Comparison of ENCODE assay signal across 8 cellular contexts in genomic region chr13:52010890-52011689, GRCh38. TPM values are rescaled to one million over a fixed set of nuclear protein-coding genes. Genes with fewer than 3 reads are reported as not detected.
DNase-seq lines count a peak whose midpoint lies in the region; ATAC-seq, FAIRE-seq and TF ChIP-seq lines count a peak whose summit lies in the region.

ATP7B (minus strand) TSS chr13:52011450; CDS start chr13:52011337, 113 bp downstream.

- no peak for TF ChIP-seq RAD21 in HCT116 (IDR thresholded peaks at IDR 0.05; ENCODE audit: low read depth)

- H3K4me2 ChIP-seq in HCT116 (ENCODE audit: low read length) (peak within 1 kb of the TSS; percentile 89), keratinocyte (ENCODE audit: control insufficient read depth, extremely low read depth, insufficient read depth, low read depth, low read length) (peak within 1 kb of the TSS; percentile 92)

- H3K9ac ChIP-seq in HCT116 (ENCODE audit: low read length) (peak within 1 kb of the TSS; percentile 67), keratinocyte (ENCODE audit: control insufficient read depth, extremely low read depth, insufficient read depth, low read length) (peak within 1 kb of the TSS; percentile 83)

- peak; percentile 28 for ATAC-seq in HCT116
- ATAC-seq in RWPE2 (ENCODE audit: low read depth), result peak; percentile 30

- POLR2A ChIA-PET in HCT116 (lab: Charles Lee), result no interaction called here

- peaks cover 34% of the 10 kb centered on the region for H3K79me2 ChIP-seq in HCT116 (ENCODE audit: insufficient read depth, low read length)
- peaks cover 37% of the 10 kb centered on the region for H3K79me2 ChIP-seq in keratinocyte (ENCODE audit: control insufficient read depth, insufficient read depth, low read length)

- FAIRE-seq in keratinocyte (lab: Jason Lieb, UNC), result no peak

- no peak within 1 kb of the TSS for H2AFZ ChIP-seq in HCT116 (ENCODE audit: low read depth, low read length, poor library complexity, severe bottlenecking)
- peak within 1 kb of the TSS; percentile 95 for H2AFZ ChIP-seq in keratinocyte (ENCODE audit: control insufficient read depth, low read length)

- H3K27ac ChIP-seq in HCT116 (ENCODE audit: low read depth, low read length) (peak within 1 kb of the TSS; percentile 44), RWPE2 (ENCODE audit: poor library complexity, severe bottlenecking) (no peak within 1 kb of the TSS), brain microvascular endothelial cell (peak within 1 kb of the TSS; percentile 82), keratinocyte (ENCODE audit: control insufficient read depth, insufficient read depth, low read length) (peak within 1 kb of the TSS; percentile 78)

- no peaks in the 10 kb centered on the region for H3K9me2 ChIP-seq in HCT116 (ENCODE audit: insufficient read depth)

- H3K4me1 ChIP-seq in HCT116 (ENCODE audit: control insufficient read depth in 1 of 2, insufficient read depth in 2 of 2, low read length in 2 of 2), result peaks cover 10 to 14% of the 10 kb centered on the region in 2 experiments
- no peaks in the 10 kb centered on the region for H3K4me1 ChIP-seq in RWPE2 (ENCODE audit: insufficient read depth, poor library complexity, severe bottlenecking)
- H3K4me1 ChIP-seq in keratinocyte (ENCODE audit: control insufficient read depth, extremely low read depth, insufficient read depth, low read length), result peaks cover 17% of the 10 kb centered on the region

- H3K4me3 ChIP-seq in HCT116 (replicated peaks in 1 of 2; ENCODE audit: low read depth in 1 of 2, low read length in 2 of 2) (peak within 1 kb of the TSS; percentile 64 to 100), RWPE2 (ENCODE audit: severe bottlenecking) (peak within 1 kb of the TSS; percentile 93), brain microvascular endothelial cell (ENCODE audit: low read depth, low read length) (peak within 1 kb of the TSS; percentile 97), keratinocyte (ENCODE audit: control insufficient read depth in 2 of 3, extremely low read depth in 1 of 3, insufficient read depth in 2 of 3, low read depth in 1 of 3, low read length in 3 of 3) (peak within 1 kb of the TSS; percentile 61 to 77 (median 64))

- H3K36me3 Mint-ChIP-seq in Calu3 (ENCODE audit: insufficient read depth, unreplicated experiment), result peaks cover 27% of the 10 kb centered on the region

- H3K9me3 Mint-ChIP-seq in Calu3 (ENCODE audit: low read depth, unreplicated experiment), result no peaks in the 10 kb centered on the region

- CTCF ChIA-PET in Calu3 (lab: Charles Lee) (no interaction called here), HCT116 (lab: Charles Lee) (no interaction called here)

- dilution Hi-C loops in keratinocyte (cut with MboI; ENCODE audit: extremely low pct_ligation_motif_present, low sequenced_read_pairs), result no loop called here

- H3K36me3 ChIP-seq in HCT116 (ENCODE audit: control insufficient read depth in 1 of 2, insufficient read depth in 2 of 2, low read length in 2 of 2) (no peaks in the 10 kb centered on the region; a peak in 1 of 4 replicates), RWPE2 (ENCODE audit: low read depth) (no peaks in the 10 kb centered on the region), brain microvascular endothelial cell (replicated peaks) (no peaks in the 10 kb centered on the region), keratinocyte (ENCODE audit: control insufficient read depth in 2 of 2, extremely low read depth in 1 of 2, insufficient read depth in 2 of 2, low read length in 2 of 2) (no peaks in the 10 kb centered on the region)

- H3K4me3 Mint-ChIP-seq in Calu3 (ENCODE audit: low read depth, unreplicated experiment), result peak within 1 kb of the TSS; percentile 91

- H3K27ac Mint-ChIP-seq in Calu3 (ENCODE audit: unreplicated experiment), result peak within 1 kb of the TSS; percentile 97

- no peak for TF ChIP-seq POLR2A in HCT116 (IDR thresholded peaks at IDR 0.05; ENCODE audit: borderline replicate concordance, extremely low read depth, insufficient read depth, insufficient read length)

- TF ChIP-seq CTCF in Calu3 (IDR thresholded peaks at IDR 0.05; ENCODE audit: unreplicated experiment), result no peak
- no peak for TF ChIP-seq CTCF in HCT116 (IDR thresholded peaks at IDR 0.05 in 2 of 3, conservative IDR thresholded peaks at IDR 0.05 in 1 of 3; ENCODE audit: borderline replicate concordance in 1 of 3, insufficient read depth in 1 of 3, low read depth in 2 of 3, low read length in 2 of 3)
- no peak for TF ChIP-seq CTCF in RWPE2 (IDR thresholded peaks at IDR 0.05; ENCODE audit: poor library complexity, severe bottlenecking)
- TF ChIP-seq CTCF in brain microvascular endothelial cell (IDR thresholded peaks at IDR 0.05; ENCODE audit: low read depth, low read length, missing control alignments), result peak; percentile 46
- no peak for TF ChIP-seq CTCF in keratinocyte (optimal IDR thresholded peaks at IDR 0.05 in 1 of 3, IDR thresholded peaks at IDR 0.05 in 1 of 3, conservative IDR thresholded peaks at IDR 0.05 in 1 of 3; ENCODE audit: extremely low read depth in 1 of 3, insufficient read depth in 2 of 3, low read length in 3 of 3)

- H3K9me3 ChIP-seq in HCT116 (ENCODE audit: control insufficient read depth in 1 of 2, insufficient read depth in 1 of 2, low read depth in 1 of 2, low read length in 2 of 2) (no peaks in the 10 kb centered on the region), RWPE2 (ENCODE audit: severe bottlenecking) (no peaks in the 10 kb centered on the region), keratinocyte (ENCODE audit: control insufficient read depth, low read depth, low read length) (no peaks in the 10 kb centered on the region)

- in situ Hi-C loops in brain microvascular endothelial cell (cut with HindIII; ENCODE audit: low pct_ligation_motif_present, low sequenced_read_pairs), result no loop called here

- H4K20me1 ChIP-seq in HCT116 (ENCODE audit: insufficient read depth) (no peaks in the 10 kb centered on the region), keratinocyte (ENCODE audit: control insufficient read depth, extremely low read depth, insufficient read depth, low read length) (peaks cover 3% of the 10 kb centered on the region)

- no peaks in the 10 kb centered on the region for H3K27me3 ChIP-seq in HCT116 (ENCODE audit: insufficient read depth, low read length)
- no peaks in the 10 kb centered on the region for H3K27me3 ChIP-seq in RWPE2 (ENCODE audit: insufficient read depth, poor library complexity, severe bottlenecking)
- no peaks in the 10 kb centered on the region for H3K27me3 ChIP-seq in brain microvascular endothelial cell (replicated peaks)
- peaks cover 10% of the 10 kb centered on the region for H3K27me3 ChIP-seq in keratinocyte (ENCODE audit: control insufficient read depth, extremely low read depth, insufficient read depth, low read length)

- peaks cover 48% of the 10 kb centered on the region for H3K27me3 Mint-ChIP-seq in Calu3 (ENCODE audit: unreplicated experiment)

- intact Hi-C loops in Calu3 (cut with micrococcal nuclease; ENCODE audit: unreplicated experiment), result no loop called here
- intact Hi-C loops in HCT116 (cut with micrococcal nuclease), result loop anchor here (5.0 kb wide), 1 partner anchor 441 kb away; the partner anchor contains the start of gene VPS36

- RAD21 ChIA-PET in HCT116 (lab: Charles Lee; ENCODE audit: low non-redundant PET in 1 of 2, low total read pairs in 2 of 2, uncharacterized antibody in 2 of 2, unreplicated experiment in 2 of 2), result no interaction called here

- H3K4me1 Mint-ChIP-seq in Calu3 (ENCODE audit: low read depth, unreplicated experiment), result peaks cover 26% of the 10 kb centered on the region

- DNase-seq in Calu3, result no peak
- DNase-seq in HCT116 (ENCODE audit: low read depth, low spot score), result no peak
- no peak for DNase-seq in RWPE2 (ENCODE audit: low spot score)
- DNase-seq in brain microvascular endothelial cell, result no peak
- no peak for DNase-seq in keratinocyte (ENCODE audit: low read depth, low spot score)
- DNase-seq in stimulated activated CD4-positive, alpha-beta T cell treated with anti-CD3 and anti-CD28 coated beads, Interleukin-2, amount 100 ng/mL, for 24 hours, result peak; percentile 16 to 36
- no peak for DNase-seq in SW 1271 (lab: John Stamatoyannopoulos, UW)
- no peak for DNase-seq in NCI-H345 treated with DMSO at 0.1 percent for 48 hours (lab: John Stamatoyannopoulos, UW; ENCODE audit: unreplicated experiment)

- BruUV-seq in Calu3 (replicated peaks; lab: Mats Ljungman, UMichigan) (TSS peak; percentile 38), HCT116 (replicated peaks; lab: Mats Ljungman, UMichigan) (no TSS peak)

- no peaks in the 10 kb centered on the region for H3K9me1 ChIP-seq in keratinocyte (ENCODE audit: control insufficient read depth, extremely low read depth, insufficient read depth, low read length)

TF ChIP-seq in HCT116, 20 proteins besides CTCF, POLR2A, EP300 and RAD21 (continues in another document):
- TF ChIP-seq POLR2AphosphoS5 (IDR thresholded peaks at IDR 0.05; ENCODE audit: low read depth, low read length) (no peak), EZH2phosphoT487 (IDR thresholded peaks at IDR 0.05; ENCODE audit: borderline replicate concordance) (no peak), YY1 (IDR thresholded peaks at IDR 0.05; ENCODE audit: extremely low read depth, insufficient replicate concordance, low read depth, low read length) (no peak), ZBTB33 (IDR thresholded peaks at IDR 0.05; ENCODE audit: extremely low read depth, insufficient replicate concordance, low read length) (no peak), SRF (IDR thresholded peaks at IDR 0.05; ENCODE audit: low read depth) (no peak)

RNA-seq across cellular contexts. Expression of gene ATP7B, which starts in this region (rescaled TPM):
- 5.6 and 6.8 TPM in 2 replicates for total RNA-seq in Calu3 (2022)
- 10.3 TPM for total RNA-seq in HCT116 (2021; ENCODE audit: unreplicated experiment)
- 2.7 and 3.4 TPM in 2 replicates for polyA plus RNA-seq in HCT116 (2012)
- polyA plus RNA-seq in keratinocyte, result 5.2 to 7.4 TPM (median 7.2 TPM) in 3 replicates
- polyA plus RNA-seq in keratinocyte (2011; ENCODE audit: low read depth), result 2.9 TPM
- polyA plus RNA-seq in keratinocyte (2011; cell fraction: cytosol; rRNA removed), result 2.1 and 2.3 TPM in 2 replicates
- 17.1 and 19.3 TPM in 2 replicates for polyA plus RNA-seq in keratinocyte (2011; cell fraction: nucleus; rRNA removed)
- polyA plus RNA-seq in keratinocyte (2012; ENCODE audit: low replicate concordance), result 2.7 and 5.2 TPM in 2 replicates
- 12.6 to 14.6 TPM (median 13.1 TPM) in 3 replicates for polyA minus RNA-seq in keratinocyte
- polyA minus RNA-seq in keratinocyte (2011; cell fraction: cytosol; rRNA and poly(A)+ RNA removed), result 6.1 TPM
- polyA minus RNA-seq in keratinocyte (2011; cell fraction: nucleus; rRNA and poly(A)+ RNA removed), result 22.4 and 38.9 TPM in 2 replicates

Comparison
In these comparisons a context has a peak if more than half of its experiments do, and no peak if none do; other contexts are left out.
1. DNase-seq: peak in stimulated activated CD4-positive, alpha-beta T cell treated with anti-CD3 and anti-CD28 coated beads, Interleukin-2, amount 100 ng/mL, for 24 hours (2 of 2); none in Calu3 (single experiment), HCT116 (single experiment), RWPE2 (single experiment), brain microvascular endothelial cell (single experiment), keratinocyte (single experiment), SW 1271 (0 of 2) and NCI-H345 treated with DMSO at 0.1 percent for 48 hours (single experiment).
2. Peak in every context shown above with its lines, with median percentiles within 50 percentile points of each other: H3K4me3 ChIP-seq.